ENCODE assay signal across 18 cellular contexts in genomic region chr6:154822947-154823558, GRCh38.
DNase-seq lines count a peak whose midpoint lies in the region; ATAC-seq, FAIRE-seq and TF ChIP-seq lines count a peak whose summit lies in the region.
"Had no signal": no experiment of that assay in that cellular context is flagged by ENCODE, and none has a peak within 500 bp of the region (broad histone marks: within the 10 kb centered on the region; RNA-seq: fewer than 3 reads in every experiment).

No MANE protein-coding gene starts in this region.

- H4K8ac ChIP-seq in neuronal stem cell (ENCODE audit: low read depth, low read length) = no peak overlapping the region

- intact Hi-C loops in CD8-positive, alpha-beta T cell (cut with DNase I, micrococcal nuclease) = no loop called here
- intact Hi-C loops in K562 (cut with micrococcal nuclease) (no loop called here), lower leg skin (cut with DNase I; ENCODE audit: low total_unique reads) (no loop called here)

- no peak overlapping the region for H3K4ac ChIP-seq in neuronal stem cell (ENCODE audit: low read length)

- H3K9me3 Mint-ChIP-seq in CD8-positive, alpha-beta T cell = no peaks in the 10 kb centered on the region
- H3K9me3 Mint-ChIP-seq in mesothelial cell of epicardium = no peaks in the 10 kb centered on the region
- H3K9me3 Mint-ChIP-seq: activated T-helper 2 cell treated with anti-CD3 and anti-CD28 coated beads, Interferon-gamma antibody, Interleukin-2, Interleukin-4, amounts not matched to agents 10 μg/mL and 5 μg/mL and 100 μg/mL, durations not matched to agents 14 hours and 24 hours and 36 hours had no signal

- TF ChIP-seq RAD21 in K562 (CRISPR knock-in tag; conservative IDR thresholded peaks at IDR 0.05 in 1 of 2, IDR thresholded peaks at IDR 0.05 in 1 of 2) = no peak

- CTCF ChIA-PET in CD8-positive, alpha-beta T cell (lab: Charles Lee) = interaction anchor here (0.6 to 1.0 kb wide), 2 partner anchors 15 to 147 kb away, joined by 3 to 4 read pairs; no protein-coding TSS in a partner anchor
- CTCF ChIA-PET in K562 (lab: Yijun Ruan, JAX; ENCODE audit: low intra/inter-chr PET ratio) = no interaction called here

- H4K20me1 ChIP-seq in K562 (replicated peaks; ENCODE audit: control insufficient read depth, insufficient read depth, low read length) = no peaks in the 10 kb centered on the region

- POLR2A ChIA-PET in CD8-positive, alpha-beta T cell (lab: Charles Lee) = no interaction called here
- POLR2A ChIA-PET in K562 (lab: Yijun Ruan, JAX) = no interaction called here

- no peak overlapping the region for H3K4me3 ChIP-seq in CD8-positive, alpha-beta T cell (ENCODE audit: low read depth, low read length)
- H3K4me3 ChIP-seq in K562 (no peak overlapping the region), lower leg skin (ENCODE audit: low read depth, poor library complexity, severe bottlenecking) (no peak overlapping the region), neuronal stem cell (ENCODE audit: low read length in 2 of 2) (no peak overlapping the region)
- H3K4me3 ChIP-seq: ovary, SJSA1, skin epidermis had no signal

- TF ChIP-seq CTCF in 22Rv1 (IDR thresholded peaks at IDR 0.05) (no peak), K562 (IDR thresholded peaks at IDR 0.05 in 2 of 3, conservative IDR thresholded peaks at IDR 0.05 in 1 of 3; ENCODE audit: insufficient read depth in 2 of 3, low read depth in 1 of 3, low read length in 3 of 3) (no peak), mesothelial cell of epicardium (IDR thresholded peaks at IDR 0.05; ENCODE audit: unreplicated experiment) (no peak), lower leg skin (IDR thresholded peaks at IDR 0.05) (no peak)
- no peak for TF ChIP-seq CTCF in CD8-positive, alpha-beta T cell (IDR thresholded peaks at IDR 0.05)

- in situ Hi-C loops in K562 (cut with MboI) = loop anchor here (25.0 kb wide), 1 partner anchor 661 kb away; no protein-coding TSS in a partner anchor

- H3K4me1 Mint-ChIP-seq in CD8-positive, alpha-beta T cell (ENCODE audit: low read depth) = peaks cover 17% of the 10 kb centered on the region
- peaks cover 18% of the 10 kb centered on the region for H3K4me1 Mint-ChIP-seq in mesothelial cell of epicardium

- H3K9me1 ChIP-seq in K562 (ENCODE audit: control insufficient read depth, insufficient read depth, low read length) = no peaks in the 10 kb centered on the region

- H2BK120ac ChIP-seq in neuronal stem cell (ENCODE audit: low read depth, low read length) = no peak overlapping the region

- H3K27ac Mint-ChIP-seq in CD8-positive, alpha-beta T cell = peak overlapping the region; percentile 1
- H3K27ac Mint-ChIP-seq in mesothelial cell of epicardium = peak overlapping the region; percentile 54
- H3K27ac Mint-ChIP-seq: activated T-helper 2 cell treated with anti-CD3 and anti-CD28 coated beads, Interferon-gamma antibody, Interleukin-2, Interleukin-4, amounts not matched to agents 10 μg/mL and 5 μg/mL and 100 μg/mL, durations not matched to agents 14 hours and 24 hours and 36 hours had no signal

- no peaks in the 10 kb centered on the region for H3K27me3 ChIP-seq in CD8-positive, alpha-beta T cell (ENCODE audit: insufficient read depth, low read length)
- no peaks in the 10 kb centered on the region for H3K27me3 ChIP-seq in K562 (ENCODE audit: control insufficient read depth in 2 of 2, insufficient read depth in 2 of 2, low read length in 2 of 2)
- no peaks in the 10 kb centered on the region for H3K27me3 ChIP-seq in neuronal stem cell (ENCODE audit: control insufficient read depth in 3 of 3, insufficient read depth in 3 of 3, low read depth in 1 of 3, low read length in 3 of 3)
- H3K27me3 ChIP-seq: ovary, SJSA1 had no signal

- H2BK15ac ChIP-seq in neuronal stem cell (ENCODE audit: low read length) = no peak overlapping the region

- no peaks in the 10 kb centered on the region; the same call in 2 of the 3 replicates for H3K79me2 ChIP-seq in K562 (ENCODE audit: control insufficient read depth, insufficient read depth, low read length)

- H3K18ac ChIP-seq in neuronal stem cell (ENCODE audit: low read length) = no peak overlapping the region

- BruUV-seq in K562 (replicated peaks; lab: Mats Ljungman, UMichigan) = no TSS peak

- no peak for TF ChIP-seq EP300 in K562 (IDR thresholded peaks at IDR 0.05; ENCODE audit: low read length)

- H2AFZ ChIP-seq in K562 (ENCODE audit: low read depth, low read length) (no peak overlapping the region), neuronal stem cell (ENCODE audit: low read length) (no peak overlapping the region)

- H3K14ac ChIP-seq in neuronal stem cell (ENCODE audit: low read length) = no peak overlapping the region

- DNase-seq in CD8-positive, alpha-beta T cell = no peak
- DNase-seq in K562 (ENCODE audit: extremely low read depth in 1 of 4, low spot score in 3 of 4) (no peak), mesothelial cell of epicardium (ENCODE audit: low spot score in 2 of 2, unreplicated experiment in 2 of 2) (no peak), LoVo (ENCODE audit: low spot score) (no peak), lower leg skin (ENCODE audit: low spot score in 2 of 2) (no peak), neuronal stem cell (ENCODE audit: low spot score) (no peak), NCI-H446 (lab: John Stamatoyannopoulos, UW) (no peak)
- DNase-seq: kidney glomerular epithelial cell; OCI-M1; ovary; stimulated activated CD4-positive, alpha-beta T cell treated with anti-CD3 and anti-CD28 coated beads, Interleukin-4, amount 100 ng/mL, for 24 hours had no signal

- H2BK12ac ChIP-seq in neuronal stem cell (ENCODE audit: low read length) = no peak overlapping the region

- peaks cover 30% of the 10 kb centered on the region for H3K36me3 ChIP-seq in CD8-positive, alpha-beta T cell (ENCODE audit: insufficient read depth, low read length)
- peaks cover 85% of the 10 kb centered on the region for H3K36me3 ChIP-seq in K562 (ENCODE audit: control insufficient read depth, insufficient read depth, low read length)
- peaks cover 20 to 100% of the 10 kb centered on the region in 2 donors for H3K36me3 ChIP-seq in neuronal stem cell (replicated peaks in 1 of 2; ENCODE audit: control insufficient read depth in 2 of 2, insufficient read depth in 2 of 2, low read length in 2 of 2)
- H3K36me3 ChIP-seq: ovary had no signal

- no peak overlapping the region for H2BK5ac ChIP-seq in neuronal stem cell (ENCODE audit: low read length)

- no peaks in the 10 kb centered on the region for H3K27me3 Mint-ChIP-seq in CD8-positive, alpha-beta T cell (ENCODE audit: low read depth)
- H3K27me3 Mint-ChIP-seq in mesothelial cell of epicardium (ENCODE audit: low read depth) = no peaks in the 10 kb centered on the region

- H3K79me1 ChIP-seq in neuronal stem cell (ENCODE audit: low read depth, low read length) = no peaks in the 10 kb centered on the region

- H3K4me2 ChIP-seq in K562 (ENCODE audit: insufficient read depth, low read length) (no peak overlapping the region), neuronal stem cell (ENCODE audit: insufficient read depth, low read length, poor library complexity, severe bottlenecking) (no peak overlapping the region)

- TF ChIP-seq POLR2A in K562 (conservative IDR thresholded peaks at IDR 0.05) (0 out of 2 replicates have a peak, but pooled peaks have one; percentile 19), lower leg skin (IDR thresholded peaks at IDR 0.05) (no peak)

- no peak overlapping the region for H4K91ac ChIP-seq in neuronal stem cell (ENCODE audit: low read depth, low read length, poor library complexity)

- no peak overlapping the region for H3K23ac ChIP-seq in neuronal stem cell (ENCODE audit: low read depth, low read length, poor library complexity)

- WGBS in K562 (ENCODE audit: insufficient coverage, low coverage, missing lambda C conversion rate) = 80% methylated on average over 2 of the region's 2 CpGs
- WGBS in lower leg skin, 2 donors = 93 to 94% methylated on average over 2 of the region's 2 CpGs
- WGBS in neuronal stem cell (ENCODE audit: extremely low coverage in 2 of 2, insufficient read length in 2 of 2, insufficient replicate concordance in 1 of 2), 2 donors = no CpG with 5 or more reads among the region's 2 CpGs

- no peak for ATAC-seq in CD8-positive, alpha-beta T cell
- peak; percentile 44 for ATAC-seq in K562

- peak; percentile 60 for FAIRE-seq in K562 (lab: Jason Lieb, UNC)
- FAIRE-seq: G401.6, GM12891, urothelium cell line had no signal

- H3K9me3 ChIP-seq in CD8-positive, alpha-beta T cell (ENCODE audit: low read length) = no peaks in the 10 kb centered on the region
- H3K9me3 ChIP-seq in K562 (replicated peaks; ENCODE audit: control insufficient read depth, insufficient read depth, low read depth, low read length) (no peaks in the 10 kb centered on the region), neuronal stem cell (replicated peaks in 1 of 2; ENCODE audit: control insufficient read depth in 2 of 2, insufficient read depth in 1 of 2, low read depth in 1 of 2, low read length in 2 of 2) (no peaks in the 10 kb centered on the region)
- H3K9me3 ChIP-seq: ovary, SJSA1 had no signal

- H3K9ac ChIP-seq in K562 (ENCODE audit: insufficient read depth in 1 of 2, low read depth in 2 of 2, low read length in 2 of 2) (no peak overlapping the region), neuronal stem cell (ENCODE audit: low read depth, low read length, poor library complexity) (no peak overlapping the region)

- peak overlapping the region; percentile 17; the same call in 1 of the 2 replicates for H3K27ac ChIP-seq in 22Rv1
- H3K27ac ChIP-seq in CD8-positive, alpha-beta T cell (ENCODE audit: low read depth, low read length) = no peak overlapping the region
- no peak overlapping the region for H3K27ac ChIP-seq in K562 (ENCODE audit: extremely low read depth, low read depth, low read length)
- no peak overlapping the region for H3K27ac ChIP-seq in neuronal stem cell (replicated peaks; ENCODE audit: low read length)
- H3K27ac ChIP-seq: ovary, SJSA1, skin epidermis had no signal

- no peaks in the 10 kb centered on the region for H3K4me1 ChIP-seq in CD8-positive, alpha-beta T cell (ENCODE audit: insufficient read depth, low read length)
- H3K4me1 ChIP-seq in K562 (replicated peaks in 1 of 2; ENCODE audit: control insufficient read depth in 2 of 2, insufficient read depth in 2 of 2, low read length in 2 of 2) (no peaks in the 10 kb centered on the region), neuronal stem cell (ENCODE audit: control insufficient read depth in 2 of 2, insufficient read depth in 1 of 2, low read depth in 1 of 2, low read length in 2 of 2) (no peaks in the 10 kb centered on the region)

- H3K4me3 Mint-ChIP-seq in CD8-positive, alpha-beta T cell = no peak overlapping the region
- no peak overlapping the region for H3K4me3 Mint-ChIP-seq in mesothelial cell of epicardium

- H3K36me3 Mint-ChIP-seq in CD8-positive, alpha-beta T cell = peaks cover 76% of the 10 kb centered on the region
- peaks cover 36% of the 10 kb centered on the region for H3K36me3 Mint-ChIP-seq in mesothelial cell of epicardium

- no peak overlapping the region for H2AK5ac ChIP-seq in neuronal stem cell (ENCODE audit: low read depth, low read length)

TF ChIP-seq in K562, 482 proteins besides CTCF, POLR2A, EP300 and RAD21 (continues in another document):
- no peak for TF ChIP-seq CXXC5 (CRISPR knock-in tag; IDR thresholded peaks at IDR 0.05)
- TF ChIP-seq NFYB (IDR thresholded peaks at IDR 0.05; ENCODE audit: extremely low read depth, insufficient read length) = no peak
- no peak for TF ChIP-seq C11orf30 (IDR thresholded peaks at IDR 0.05; ENCODE audit: low read depth)
